Comparison of ENCODE assay signal across 21 cellular contexts in genomic region chr10:100687143-100687953, GRCh38.
DNase-seq lines count a peak whose midpoint lies in the region; ATAC-seq and TF ChIP-seq lines count a peak whose summit lies in the region.
"Had no signal": no experiment of that assay in that cellular context is flagged by ENCODE, and none has a peak within 500 bp of the region (broad histone marks: within the 10 kb centered on the region; RNA-seq: fewer than 3 reads in every experiment).

No MANE protein-coding gene starts in this region.

- H3K9me3 Mint-ChIP-seq in nephron = peaks cover 2% of the 10 kb centered on the region
- no peaks in the 10 kb centered on the region for H3K9me3 Mint-ChIP-seq in stimulated activated naive B cell treated with anti-CD40 and anti-IgM and Interleukin-4, amounts not matched to agents 10 μg/mL and 1 μg/mL and 100 μg/mL, for 72 hours

- H3K4me1 ChIP-seq in BLaER1 treated with 17β-estradiol and CSF1 and Interleukin-3, amounts not matched to agents 10 nM and 100 nM = peaks cover 5 to 35% (median 28%) of the 10 kb centered on the region in 10 experiments; a peak in 19 of 20 replicates

- H3K4me2 ChIP-seq in BLaER1 treated with 17β-estradiol and CSF1 and Interleukin-3, amounts not matched to agents 10 nM and 100 nM = peak overlapping the region in 7 of 11 experiments; percentile 7 to 58 (median 37); a peak in 11 of 22 replicates

- no peak overlapping the region for H3K27ac Mint-ChIP-seq in nephron
- H3K27ac Mint-ChIP-seq in stimulated activated naive B cell treated with anti-CD40 and anti-IgM and Interleukin-4, amounts not matched to agents 10 μg/mL and 1 μg/mL and 100 μg/mL, for 72 hours = no peak overlapping the region
- H3K27ac Mint-ChIP-seq: IgD-negative memory B cell had no signal

- peaks cover 13% of the 10 kb centered on the region for H3K4me1 Mint-ChIP-seq in nephron
- H3K4me1 Mint-ChIP-seq in stimulated activated naive B cell treated with anti-CD40 and anti-IgM and Interleukin-4, amounts not matched to agents 10 μg/mL and 1 μg/mL and 100 μg/mL, for 72 hours = peaks cover 6 to 8% of the 10 kb centered on the region in 2 donors

- H3K36me3 ChIP-seq in BLaER1 treated with 17β-estradiol and CSF1 and Interleukin-3, amounts not matched to agents 10 nM and 100 nM = no peaks in the 10 kb centered on the region

- H3K27ac ChIP-seq in BLaER1 treated with 17β-estradiol and CSF1 and Interleukin-3, amounts not matched to agents 10 nM and 100 nM = no peak overlapping the region
- H3K27ac ChIP-seq: GM23248, RWPE1, SK-N-MC had no signal

- ATAC-seq in stimulated activated naive B cell treated with anti-CD40 and anti-IgM and Interleukin-4, amounts not matched to agents 10 μg/mL and 1 μg/mL and 100 μg/mL, for 72 hours (replicated peaks) = no peak
- ATAC-seq: HCT116 had no signal

- H3K4me3 Mint-ChIP-seq in nephron = peak overlapping the region in 2 of 3 experiments; percentile 19 to 61
- H3K4me3 Mint-ChIP-seq in stimulated activated naive B cell treated with anti-CD40 and anti-IgM and Interleukin-4, amounts not matched to agents 10 μg/mL and 1 μg/mL and 100 μg/mL, for 72 hours = no peak overlapping the region
- H3K4me3 Mint-ChIP-seq: CD4-positive, CD25-positive, alpha-beta regulatory T cell; IgD-negative memory B cell had no signal

- peaks cover 48 to 74% (median 60%) of the 10 kb centered on the region in 11 experiments for H3K27me3 ChIP-seq in BLaER1 treated with 17β-estradiol and CSF1 and Interleukin-3, amounts not matched to agents 10 nM and 100 nM

- no peak overlapping the region for H3K9ac ChIP-seq in BLaER1 treated with 17β-estradiol and CSF1 and Interleukin-3, amounts not matched to agents 10 nM and 100 nM
- H3K9ac ChIP-seq: GM23248 had no signal

- H3K9me3 ChIP-seq in BLaER1 treated with 17β-estradiol and CSF1 and Interleukin-3, amounts not matched to agents 10 nM and 100 nM (replicated peaks in 1 of 11) = no peaks in the 10 kb centered on the region

- H4K20me1 ChIP-seq in BLaER1 treated with 17β-estradiol and CSF1 and Interleukin-3, amounts not matched to agents 10 nM and 100 nM = peaks cover 0 to 8% (median 0%) of the 10 kb centered on the region in 11 experiments; a peak in 4 of 22 replicates

- no peak for TF ChIP-seq CTCF in nephron (IDR thresholded peaks at IDR 0.05; ENCODE audit: unreplicated experiment in 3 of 3)

- H3K36me3 Mint-ChIP-seq in nephron (ENCODE audit: low read depth) = no peaks in the 10 kb centered on the region
- no peaks in the 10 kb centered on the region for H3K36me3 Mint-ChIP-seq in stimulated activated naive B cell treated with anti-CD40 and anti-IgM and Interleukin-4, amounts not matched to agents 10 μg/mL and 1 μg/mL and 100 μg/mL, for 72 hours
- H3K36me3 Mint-ChIP-seq: CD4-positive, CD25-positive, alpha-beta regulatory T cell had no signal

- DNase-seq in NCI-H2227 (lab: John Stamatoyannopoulos, UW; ENCODE audit: unreplicated experiment) (peak; percentile 3), NCI-H2227 treated with DMSO at 0.1 percent for 48 hours (lab: John Stamatoyannopoulos, UW) (no peak), NCI-H526 (lab: John Stamatoyannopoulos, UW) (peak; percentile 69 to 84), COLO668 (lab: John Stamatoyannopoulos, UW; ENCODE audit: unreplicated experiment) (no peak)
- DNase-seq in stimulated activated naive B cell treated with anti-CD40 and anti-IgM and Interleukin-4, amounts not matched to agents 10 μg/mL and 1 μg/mL and 100 μg/mL, for 72 hours = no peak
- DNase-seq in activated CD4-positive, alpha-beta T cell treated with anti-CD3 and anti-CD28 coated beads, Interleukin-2, amount 50 U/mL, for 48 hours = no peak
- DNase-seq: 8988T; CD4-positive, CD25-positive, alpha-beta regulatory T cell; COR-L47; GM23248; MV-4-11; NCI-H1105 treated with DMSO at 0.1 percent for 48 hours; NCI-H2081; NCI-H510A; SHP77 treated with DMSO at 0.1 percent for 48 hours had no signal

- peaks cover 96% of the 10 kb centered on the region for H3K27me3 Mint-ChIP-seq in nephron (ENCODE audit: low read depth)
- H3K27me3 Mint-ChIP-seq in stimulated activated naive B cell treated with anti-CD40 and anti-IgM and Interleukin-4, amounts not matched to agents 10 μg/mL and 1 μg/mL and 100 μg/mL, for 72 hours = peaks cover 86 to 89% of the 10 kb centered on the region in 2 donors

- no peak overlapping the region for H3K4me3 ChIP-seq in BLaER1 treated with 17β-estradiol and CSF1 and Interleukin-3, amounts not matched to agents 10 nM and 100 nM
- H3K4me3 ChIP-seq: GM23248, SK-N-MC had no signal

Comparison
In these comparisons a context has a peak if more than half of its experiments do, and no peak if none do; other contexts are left out.
1. DNase-seq: peak in NCI-H2227 (single experiment) and NCI-H526 (2 of 2); none in NCI-H2227 treated with DMSO at 0.1 percent for 48 hours (single experiment), COLO668 (single experiment), stimulated activated naive B cell treated with anti-CD40 and anti-IgM and Interleukin-4, amounts not matched to agents 10 μg/mL and 1 μg/mL and 100 μg/mL, for 72 hours (single experiment) and activated CD4-positive, alpha-beta T cell treated with anti-CD3 and anti-CD28 coated beads, Interleukin-2, amount 50 U/mL, for 48 hours (0 of 2).
2. H3K4me3 Mint-ChIP-seq: peak in nephron (2 of 3); none in stimulated activated naive B cell treated with anti-CD40 and anti-IgM and Interleukin-4, amounts not matched to agents 10 μg/mL and 1 μg/mL and 100 μg/mL, for 72 hours (0 of 2).